ENCODE assay signal across 9 cellular contexts in the genomic region with DNA sequence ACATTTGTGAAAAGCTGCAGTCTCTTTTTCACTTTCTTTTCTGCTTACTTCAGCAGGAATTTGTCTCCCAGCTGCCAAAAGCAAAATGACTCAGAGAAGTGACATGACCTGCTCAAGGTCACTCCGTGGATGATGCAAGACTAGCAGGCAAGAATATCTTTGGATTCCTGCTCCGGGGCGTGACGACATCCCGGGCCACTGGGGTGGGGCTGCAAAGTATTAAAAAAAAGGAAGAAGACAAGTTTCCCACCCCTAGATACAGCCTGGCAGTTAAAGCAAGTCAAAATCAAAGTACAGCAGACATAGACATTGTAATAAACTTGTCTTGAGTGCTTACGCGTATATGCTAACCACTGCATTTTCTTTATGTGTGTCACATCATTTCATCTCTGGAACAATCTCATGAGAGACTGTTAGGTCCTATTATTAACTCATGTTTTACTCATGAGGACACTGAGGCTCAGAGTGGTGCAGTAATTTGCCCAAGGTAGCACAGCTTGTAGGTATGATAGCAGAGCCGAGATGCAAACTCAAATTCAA.
DNase-seq lines count a peak whose midpoint lies in the region; ATAC-seq, FAIRE-seq and TF ChIP-seq lines count a peak whose summit lies in the region.
"Had no signal": no experiment of that assay in that cellular context is flagged by ENCODE, and none has a peak within 500 bp of the region (broad histone marks: within the 10 kb centered on the region; RNA-seq: fewer than 3 reads in every experiment).

No MANE protein-coding gene starts in this region.

- H3K4me2 ChIP-seq in OCI-LY7 (ENCODE audit: low read length), result no peak overlapping the region

- FAIRE-seq in H54 (lab: Jason Lieb, UNC), result peak; percentile 43
- FAIRE-seq in endometrium (lab: Jason Lieb, UNC), result peak; percentile 94
- FAIRE-seq: TTC549 had no signal

- intact Hi-C loops in OCI-LY7 (cut with micrococcal nuclease; ENCODE audit: unreplicated experiment), result no loop called here

- H3K9me3 Mint-ChIP-seq in naive B cell, result peaks cover 0 to 9% (median 3%) of the 10 kb centered on the region in 7 donors
- no peaks in the 10 kb centered on the region for H3K9me3 Mint-ChIP-seq in naive thymus-derived CD8-positive, alpha-beta T cell

- H3K4me3 ChIP-seq in Peyer's patch (no peak overlapping the region), OCI-LY7 (ENCODE audit: low read depth, low read length, poor library complexity, severe bottlenecking) (no peak overlapping the region)

- BruUV-seq in OCI-LY7 (replicated peaks; lab: Mats Ljungman, UMichigan), result no TSS peak

- H3K4me1 ChIP-seq in Peyer's patch, result peaks cover 0 to 20% (median 10%) of the 10 kb centered on the region in 4 donors
- H3K4me1 ChIP-seq in OCI-LY7 (ENCODE audit: insufficient read depth, low read length, poor library complexity, severe bottlenecking), result peaks cover 10% of the 10 kb centered on the region

- CTCF ChIA-PET in OCI-LY7 (lab: Charles Lee; ENCODE audit: unreplicated experiment), result interaction anchor here (0.5 kb wide), 1 partner anchor 170 kb away, joined by 3 read pairs; no protein-coding TSS in a partner anchor

- H3K79me2 ChIP-seq in OCI-LY7 (ENCODE audit: insufficient read depth, low read depth, low read length), result no peaks in the 10 kb centered on the region

- H4K20me1 ChIP-seq in OCI-LY7 (ENCODE audit: insufficient read depth, low read length), result no peaks in the 10 kb centered on the region

- peaks cover 66 to 95% (median 74%) of the 10 kb centered on the region in 3 donors for H3K4me1 Mint-ChIP-seq in naive B cell
- H3K4me1 Mint-ChIP-seq in naive thymus-derived CD8-positive, alpha-beta T cell, result peaks cover 8 to 82% (median 48%) of the 10 kb centered on the region in 4 donors

- TF ChIP-seq CTCF in Peyer's patch (IDR thresholded peaks at IDR 0.05), result no peak
- TF ChIP-seq CTCF in OCI-LY7 (conservative IDR thresholded peaks at IDR 0.05; ENCODE audit: low read length), result no peak

- no peak for ATAC-seq in naive B cell (ENCODE audit: low read depth in 2 of 2)
- no peak for ATAC-seq in naive thymus-derived CD8-positive, alpha-beta T cell

- H3K9me3 ChIP-seq in Peyer's patch, result no peaks in the 10 kb centered on the region
- H3K9me3 ChIP-seq in OCI-LY7 (ENCODE audit: low read length), result no peaks in the 10 kb centered on the region

- H3K36me3 ChIP-seq in Peyer's patch (no peaks in the 10 kb centered on the region), OCI-LY7 (ENCODE audit: insufficient read depth, low read length) (no peaks in the 10 kb centered on the region)

- H3K27me3 Mint-ChIP-seq in naive B cell, result peaks cover 0 to 8% (median 0%) of the 10 kb centered on the region in 3 donors
- peaks cover 0 to 1% (median 0%) of the 10 kb centered on the region in 5 donors for H3K27me3 Mint-ChIP-seq in naive thymus-derived CD8-positive, alpha-beta T cell

- H3K4me3 Mint-ChIP-seq in naive B cell, result peak overlapping the region; percentile 59 to 82 (median 66)
- peak overlapping the region in 2 of 10 donors; percentile 24 for H3K4me3 Mint-ChIP-seq in naive thymus-derived CD8-positive, alpha-beta T cell

- no peak overlapping the region for H3K27ac ChIP-seq in Peyer's patch
- no peak overlapping the region for H3K27ac ChIP-seq in OCI-LY7 (ENCODE audit: low read depth, low read length, poor library complexity, severe bottlenecking)

- H3K9me2 ChIP-seq in OCI-LY7 (ENCODE audit: insufficient read depth, low read length), result no peaks in the 10 kb centered on the region

- H3K27ac Mint-ChIP-seq in naive B cell, result peak overlapping the region in 3 of 6 donors; percentile 32 to 76 (median 68)
- peak overlapping the region in 2 of 10 donors; percentile 25 to 51 for H3K27ac Mint-ChIP-seq in naive thymus-derived CD8-positive, alpha-beta T cell

- peaks cover 0 to 7% of the 10 kb centered on the region in 2 donors for H3K36me3 Mint-ChIP-seq in naive B cell
- H3K36me3 Mint-ChIP-seq in naive thymus-derived CD8-positive, alpha-beta T cell, result no peaks in the 10 kb centered on the region

- no peak overlapping the region for H2AFZ ChIP-seq in OCI-LY7 (ENCODE audit: low read length)

- peak; percentile 68 for DNase-seq in H54 (ENCODE audit: insufficient read length, low spot score)
- DNase-seq in Peyer's patch, result peak; percentile 52 to 90 (median 73)
- no peak for DNase-seq in naive B cell
- DNase-seq in OCI-LY7 (ENCODE audit: low spot score), result no peak
- no peak for DNase-seq in naive thymus-derived CD8-positive, alpha-beta T cell
- DNase-seq in ecto neural progenitor cell (ENCODE audit: low spot score), result no peak
- DNase-seq in iPS-NIHi11 (ENCODE audit: low spot score), result no peak

- TF ChIP-seq POLR2A in H54 (IDR thresholded peaks at IDR 0.05; ENCODE audit: low read depth, low read length) (no peak), Peyer's patch (IDR thresholded peaks at IDR 0.05) (no peak)

- H3K27me3 ChIP-seq in Peyer's patch, result no peaks in the 10 kb centered on the region

- POLR2A ChIA-PET in OCI-LY7 (lab: Charles Lee), result interaction anchor here (0.6 kb wide), 1 partner anchor 237 kb away, joined by 3 read pairs; no protein-coding TSS in a partner anchor
- POLR2A ChIA-PET in naive thymus-derived CD8-positive, alpha-beta T cell (lab: Charles Lee), result interaction anchor here (0.6 to 3.1 kb wide), 3 partner anchors 11 to 399 kb away, joined by 3 to 13 read pairs (median 4); no protein-coding TSS in a partner anchor

Comparison
In these comparisons a context has a peak if more than half of its experiments do, and no peak if none do; other contexts are left out.
1. DNase-seq: peak in H54 (single experiment) and Peyer's patch (3 of 3); none in naive B cell (single experiment), OCI-LY7 (single experiment), naive thymus-derived CD8-positive, alpha-beta T cell (0 of 10), ecto neural progenitor cell (single experiment) and iPS-NIHi11 (single experiment).